In the genomic region with DNA sequence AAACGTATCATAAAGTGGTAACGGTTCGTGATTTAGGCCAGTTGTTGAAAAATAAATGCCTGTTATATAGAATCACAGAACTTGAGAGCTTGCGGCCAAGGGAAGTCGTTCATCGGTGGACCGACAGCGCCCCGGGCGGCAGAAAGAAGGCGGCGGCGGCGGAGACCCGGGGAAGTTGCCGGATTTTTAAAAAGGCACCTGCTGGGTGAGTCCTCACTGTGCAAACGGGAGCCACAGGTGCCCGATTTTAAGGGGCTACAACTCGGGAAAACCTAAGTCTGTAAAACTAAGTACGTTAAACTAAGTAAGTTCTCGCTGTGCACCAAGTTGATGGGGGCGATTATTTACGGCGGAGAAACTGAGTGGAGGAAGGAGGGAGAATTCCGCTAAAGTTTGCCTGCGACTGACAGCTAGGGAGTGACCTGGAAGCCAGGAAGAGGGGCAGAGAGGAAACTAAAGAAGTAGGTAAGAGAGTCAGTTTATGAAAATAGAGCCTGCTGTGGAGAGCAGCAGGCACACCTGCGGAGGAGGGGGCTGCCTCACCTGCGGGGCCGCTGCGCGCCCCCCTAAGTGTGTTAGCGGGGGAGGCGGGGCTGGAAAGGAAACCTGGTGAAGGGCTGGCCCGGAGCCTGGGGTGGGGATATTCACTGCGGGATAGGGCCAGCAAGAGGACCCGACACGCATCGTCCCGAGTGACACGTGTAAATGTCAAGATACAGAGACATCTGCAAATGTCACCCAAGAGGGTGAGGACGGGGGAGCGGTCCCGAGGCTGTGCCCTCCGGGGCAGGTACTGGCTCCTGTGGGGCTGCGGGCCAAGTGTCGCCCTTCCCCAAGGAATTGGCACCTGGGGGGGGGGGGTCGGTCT, we compare ENCODE assay signal across 1 cellular context.
A peak's percentile ranks its signal among the peaks of the same experiment; 100 is the strongest.
TF ChIP-seq lines count a peak whose summit lies in the region.

No MANE protein-coding gene starts in this region.

TF ChIP-seq in HEK293, 187 proteins besides CTCF, POLR2A, EP300 and RAD21 (continued from another document and continues in another):
- 0 out of 2 replicates have a peak, but pooled peaks have one; percentile 11 for TF ChIP-seq ZFP37 (tag by site-specific recombination; IDR thresholded peaks at IDR 0.05)
- no peak for TF ChIP-seq GLI4 (tag by site-specific recombination; IDR thresholded peaks at IDR 0.05)
- TF ChIP-seq YY2 (tag by site-specific recombination; IDR thresholded peaks at IDR 0.05), result no peak
- TF ChIP-seq HOXC10 (CRISPR knock-in tag; IDR thresholded peaks at IDR 0.05), result no peak
- no peak for TF ChIP-seq ZNF600 (tag by site-specific recombination; IDR thresholded peaks at IDR 0.05)
- no peak for TF ChIP-seq ZNF2 (tag by site-specific recombination; IDR thresholded peaks at IDR 0.05)
- TF ChIP-seq ZNF335 (tag by site-specific recombination; conservative IDR thresholded peaks at IDR 0.05), result peak; percentile 93
- no peak for TF ChIP-seq ZNF394 (tag by site-specific recombination; IDR thresholded peaks at IDR 0.05; ENCODE audit: borderline replicate concordance)
- TF ChIP-seq SCRT2 (tag by site-specific recombination; IDR thresholded peaks at IDR 0.05), result peak; percentile 95
- no peak for TF ChIP-seq ZNF792 (tag by site-specific recombination; IDR thresholded peaks at IDR 0.05)
- TF ChIP-seq IKZF3 (tag by site-specific recombination; IDR thresholded peaks at IDR 0.05), result no peak
- no peak for TF ChIP-seq ZNF621 (tag by site-specific recombination; IDR thresholded peaks at IDR 0.05)
- no peak for TF ChIP-seq ZFP3 (tag by site-specific recombination; IDR thresholded peaks at IDR 0.05; ENCODE audit: low read depth)
- TF ChIP-seq ZNF341 (tag by site-specific recombination; IDR thresholded peaks at IDR 0.05; ENCODE audit: low read depth), result no peak
- no peak for TF ChIP-seq HOXA7 (CRISPR knock-in tag; IDR thresholded peaks at IDR 0.05; ENCODE audit: borderline replicate concordance)
- TF ChIP-seq ZSCAN30 (tag by site-specific recombination; IDR thresholded peaks at IDR 0.05), result peak; percentile 51
- no peak for TF ChIP-seq ZNF776 (tag by site-specific recombination; IDR thresholded peaks at IDR 0.05; ENCODE audit: borderline replicate concordance)
- no peak for TF ChIP-seq ZBTB1 (tag by site-specific recombination; IDR thresholded peaks at IDR 0.05)
- no peak for TF ChIP-seq ZNF24 (tag by site-specific recombination; IDR thresholded peaks at IDR 0.05)
- TF ChIP-seq ZNF391 (tag by site-specific recombination; IDR thresholded peaks at IDR 0.05; ENCODE audit: borderline replicate concordance, low read depth), result no peak
- no peak for TF ChIP-seq ZNF670 (tag by site-specific recombination; IDR thresholded peaks at IDR 0.05; ENCODE audit: low read depth)
- TF ChIP-seq KLF7 (tag by site-specific recombination; IDR thresholded peaks at IDR 0.05; ENCODE audit: borderline replicate concordance), result no peak
- no peak for TF ChIP-seq ZNF132 (tag by site-specific recombination; IDR thresholded peaks at IDR 0.05; ENCODE audit: borderline replicate concordance)
- no peak for TF ChIP-seq ZNF354C (tag by site-specific recombination; IDR thresholded peaks at IDR 0.05; ENCODE audit: borderline replicate concordance, low read depth)
- no peak for TF ChIP-seq ZNF223 (tag by site-specific recombination; IDR thresholded peaks at IDR 0.05)
- TF ChIP-seq ZNF169 (tag by site-specific recombination; IDR thresholded peaks at IDR 0.05), result no peak
- no peak for TF ChIP-seq ZNF830 (tag by site-specific recombination; IDR thresholded peaks at IDR 0.05; ENCODE audit: low read depth)
- TF ChIP-seq ZNF654 (tag by site-specific recombination; IDR thresholded peaks at IDR 0.05; ENCODE audit: low read depth), result peak; percentile 9; the same call in 1 of the 2 replicates
- TF ChIP-seq, protein P1, sequence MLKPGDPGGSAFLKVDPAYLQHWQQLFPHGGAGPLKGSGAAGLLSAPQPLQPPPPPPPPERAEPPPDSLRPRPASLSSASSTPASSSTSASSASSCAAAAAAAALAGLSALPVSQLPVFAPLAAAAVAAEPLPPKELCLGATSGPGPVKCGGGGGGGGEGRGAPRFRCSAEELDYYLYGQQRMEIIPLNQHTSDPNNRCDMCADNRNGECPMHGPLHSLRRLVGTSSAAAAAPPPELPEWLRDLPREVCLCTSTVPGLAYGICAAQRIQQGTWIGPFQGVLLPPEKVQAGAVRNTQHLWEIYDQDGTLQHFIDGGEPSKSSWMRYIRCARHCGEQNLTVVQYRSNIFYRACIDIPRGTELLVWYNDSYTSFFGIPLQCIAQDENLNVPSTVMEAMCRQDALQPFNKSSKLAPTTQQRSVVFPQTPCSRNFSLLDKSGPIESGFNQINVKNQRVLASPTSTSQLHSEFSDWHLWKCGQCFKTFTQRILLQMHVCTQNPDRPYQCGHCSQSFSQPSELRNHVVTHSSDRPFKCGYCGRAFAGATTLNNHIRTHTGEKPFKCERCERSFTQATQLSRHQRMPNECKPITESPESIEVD (tag by site-specific recombination; IDR thresholded peaks at IDR 0.05), result no peak
- no peak for TF ChIP-seq REPIN1 (tag by site-specific recombination; IDR thresholded peaks at IDR 0.05; ENCODE audit: low read depth)
- TF ChIP-seq ZNF530 (tag by site-specific recombination; IDR thresholded peaks at IDR 0.05; ENCODE audit: low read depth), result no peak
- no peak for TF ChIP-seq SALL2 (tag by site-specific recombination; IDR thresholded peaks at IDR 0.05; ENCODE audit: borderline replicate concordance)
- TF ChIP-seq ZBTB7A (tag by site-specific recombination; IDR thresholded peaks at IDR 0.05; ENCODE audit: low read depth), result no peak
- TF ChIP-seq ZNF155 (tag by site-specific recombination; IDR thresholded peaks at IDR 0.05), result no peak
- TF ChIP-seq ZBTB21 (tag by site-specific recombination; IDR thresholded peaks at IDR 0.05), result no peak
- TF ChIP-seq ZNF843 (tag by site-specific recombination; IDR thresholded peaks at IDR 0.05), result no peak
- TF ChIP-seq, protein P2, sequence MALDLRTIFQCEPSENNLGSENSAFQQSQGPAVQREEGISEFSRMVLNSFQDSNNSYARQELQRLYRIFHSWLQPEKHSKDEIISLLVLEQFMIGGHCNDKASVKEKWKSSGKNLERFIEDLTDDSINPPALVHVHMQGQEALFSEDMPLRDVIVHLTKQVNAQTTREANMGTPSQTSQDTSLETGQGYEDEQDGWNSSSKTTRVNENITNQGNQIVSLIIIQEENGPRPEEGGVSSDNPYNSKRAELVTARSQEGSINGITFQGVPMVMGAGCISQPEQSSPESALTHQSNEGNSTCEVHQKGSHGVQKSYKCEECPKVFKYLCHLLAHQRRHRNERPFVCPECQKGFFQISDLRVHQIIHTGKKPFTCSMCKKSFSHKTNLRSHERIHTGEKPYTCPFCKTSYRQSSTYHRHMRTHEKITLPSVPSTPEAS (tag by site-specific recombination; IDR thresholded peaks at IDR 0.05), result no peak
- TF ChIP-seq, protein P3, sequence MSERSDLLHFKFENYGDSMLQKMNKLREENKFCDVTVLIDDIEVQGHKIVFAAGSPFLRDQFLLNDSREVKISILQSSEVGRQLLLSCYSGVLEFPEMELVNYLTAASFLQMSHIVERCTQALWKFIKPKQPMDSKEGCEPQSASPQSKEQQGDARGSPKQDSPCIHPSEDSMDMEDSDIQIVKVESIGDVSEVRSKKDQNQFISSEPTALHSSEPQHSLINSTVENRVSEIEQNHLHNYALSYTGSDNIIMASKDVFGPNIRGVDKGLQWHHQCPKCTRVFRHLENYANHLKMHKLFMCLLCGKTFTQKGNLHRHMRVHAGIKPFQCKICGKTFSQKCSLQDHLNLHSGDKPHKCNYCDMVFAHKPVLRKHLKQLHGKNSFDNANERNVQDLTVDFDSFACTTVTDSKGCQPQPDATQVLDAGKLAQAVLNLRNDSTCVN (tag by site-specific recombination; optimal IDR thresholded peaks at IDR 0.05), result peak; percentile 55
- TF ChIP-seq, protein P4, sequence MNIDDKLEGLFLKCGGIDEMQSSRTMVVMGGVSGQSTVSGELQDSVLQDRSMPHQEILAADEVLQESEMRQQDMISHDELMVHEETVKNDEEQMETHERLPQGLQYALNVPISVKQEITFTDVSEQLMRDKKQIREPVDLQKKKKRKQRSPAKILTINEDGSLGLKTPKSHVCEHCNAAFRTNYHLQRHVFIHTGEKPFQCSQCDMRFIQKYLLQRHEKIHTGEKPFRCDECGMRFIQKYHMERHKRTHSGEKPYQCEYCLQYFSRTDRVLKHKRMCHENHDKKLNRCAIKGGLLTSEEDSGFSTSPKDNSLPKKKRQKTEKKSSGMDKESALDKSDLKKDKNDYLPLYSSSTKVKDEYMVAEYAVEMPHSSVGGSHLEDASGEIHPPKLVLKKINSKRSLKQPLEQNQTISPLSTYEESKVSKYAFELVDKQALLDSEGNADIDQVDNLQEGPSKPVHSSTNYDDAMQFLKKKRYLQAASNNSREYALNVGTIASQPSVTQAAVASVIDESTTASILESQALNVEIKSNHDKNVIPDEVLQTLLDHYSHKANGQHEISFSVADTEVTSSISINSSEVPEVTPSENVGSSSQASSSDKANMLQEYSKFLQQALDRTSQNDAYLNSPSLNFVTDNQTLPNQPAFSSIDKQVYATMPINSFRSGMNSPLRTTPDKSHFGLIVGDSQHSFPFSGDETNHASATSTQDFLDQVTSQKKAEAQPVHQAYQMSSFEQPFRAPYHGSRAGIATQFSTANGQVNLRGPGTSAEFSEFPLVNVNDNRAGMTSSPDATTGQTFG (tag by site-specific recombination; IDR thresholded peaks at IDR 0.05; ENCODE audit: borderline replicate concordance), result no peak
- no peak for TF ChIP-seq ZNF623 (tag by site-specific recombination; IDR thresholded peaks at IDR 0.05)
- TF ChIP-seq ZNF785 (tag by site-specific recombination; IDR thresholded peaks at IDR 0.05), result no peak
- TF ChIP-seq ZNF274 (IDR thresholded peaks at IDR 0.05; ENCODE audit: low read length), result no peak
- TF ChIP-seq ZNF274 (tag by site-specific recombination; IDR thresholded peaks at IDR 0.05; ENCODE audit: borderline replicate concordance), result no peak
- 0 out of 2 replicates have a peak, but pooled peaks have one; percentile 43 for TF ChIP-seq ZNF660 (tag by site-specific recombination; IDR thresholded peaks at IDR 0.05)
- TF ChIP-seq, protein P5, sequence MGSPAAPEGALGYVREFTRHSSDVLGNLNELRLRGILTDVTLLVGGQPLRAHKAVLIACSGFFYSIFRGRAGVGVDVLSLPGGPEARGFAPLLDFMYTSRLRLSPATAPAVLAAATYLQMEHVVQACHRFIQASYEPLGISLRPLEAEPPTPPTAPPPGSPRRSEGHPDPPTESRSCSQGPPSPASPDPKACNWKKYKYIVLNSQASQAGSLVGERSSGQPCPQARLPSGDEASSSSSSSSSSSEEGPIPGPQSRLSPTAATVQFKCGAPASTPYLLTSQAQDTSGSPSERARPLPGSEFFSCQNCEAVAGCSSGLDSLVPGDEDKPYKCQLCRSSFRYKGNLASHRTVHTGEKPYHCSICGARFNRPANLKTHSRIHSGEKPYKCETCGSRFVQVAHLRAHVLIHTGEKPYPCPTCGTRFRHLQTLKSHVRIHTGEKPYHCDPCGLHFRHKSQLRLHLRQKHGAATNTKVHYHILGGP (tag by site-specific recombination; IDR thresholded peaks at IDR 0.05), result no peak
- no peak for TF ChIP-seq KLF1 (tag by site-specific recombination; IDR thresholded peaks at IDR 0.05)
- no peak for TF ChIP-seq ZNF544 (tag by site-specific recombination; IDR thresholded peaks at IDR 0.05)
- no peak for TF ChIP-seq MZF1 (tag by site-specific recombination; IDR thresholded peaks at IDR 0.05; ENCODE audit: borderline replicate concordance)
- TF ChIP-seq, protein P6, sequence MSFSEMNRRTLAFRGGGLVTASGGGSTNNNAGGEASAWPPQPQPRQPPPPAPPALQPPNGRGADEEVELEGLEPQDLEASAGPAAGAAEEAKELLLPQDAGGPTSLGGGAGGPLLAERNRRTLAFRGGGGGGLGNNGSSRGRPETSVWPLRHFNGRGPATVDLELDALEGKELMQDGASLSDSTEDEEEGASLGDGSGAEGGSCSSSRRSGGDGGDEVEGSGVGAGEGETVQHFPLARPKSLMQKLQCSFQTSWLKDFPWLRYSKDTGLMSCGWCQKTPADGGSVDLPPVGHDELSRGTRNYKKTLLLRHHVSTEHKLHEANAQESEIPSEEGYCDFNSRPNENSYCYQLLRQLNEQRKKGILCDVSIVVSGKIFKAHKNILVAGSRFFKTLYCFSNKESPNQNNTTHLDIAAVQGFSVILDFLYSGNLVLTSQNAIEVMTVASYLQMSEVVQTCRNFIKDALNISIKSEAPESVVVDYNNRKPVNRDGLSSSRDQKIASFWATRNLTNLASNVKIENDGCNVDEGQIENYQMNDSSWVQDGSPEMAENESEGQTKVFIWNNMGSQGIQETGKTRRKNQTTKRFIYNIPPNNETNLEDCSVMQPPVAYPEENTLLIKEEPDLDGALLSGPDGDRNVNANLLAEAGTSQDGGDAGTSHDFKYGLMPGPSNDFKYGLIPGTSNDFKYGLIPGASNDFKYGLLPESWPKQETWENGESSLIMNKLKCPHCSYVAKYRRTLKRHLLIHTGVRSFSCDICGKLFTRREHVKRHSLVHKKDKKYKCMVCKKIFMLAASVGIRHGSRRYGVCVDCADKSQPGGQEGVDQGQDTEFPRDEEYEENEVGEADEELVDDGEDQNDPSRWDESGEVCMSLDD (tag by site-specific recombination; IDR thresholded peaks at IDR 0.05), result no peak
- no peak for TF ChIP-seq ZNF404 (tag by site-specific recombination; IDR thresholded peaks at IDR 0.05)
- no peak for TF ChIP-seq GLI2 (tag by site-specific recombination; IDR thresholded peaks at IDR 0.05; ENCODE audit: borderline replicate concordance, low read depth)
- peak; percentile 63; the same call in 1 of the 2 replicates for TF ChIP-seq ZNF777 (tag by site-specific recombination; IDR thresholded peaks at IDR 0.05; ENCODE audit: borderline replicate concordance)
- TF ChIP-seq, protein P7, sequence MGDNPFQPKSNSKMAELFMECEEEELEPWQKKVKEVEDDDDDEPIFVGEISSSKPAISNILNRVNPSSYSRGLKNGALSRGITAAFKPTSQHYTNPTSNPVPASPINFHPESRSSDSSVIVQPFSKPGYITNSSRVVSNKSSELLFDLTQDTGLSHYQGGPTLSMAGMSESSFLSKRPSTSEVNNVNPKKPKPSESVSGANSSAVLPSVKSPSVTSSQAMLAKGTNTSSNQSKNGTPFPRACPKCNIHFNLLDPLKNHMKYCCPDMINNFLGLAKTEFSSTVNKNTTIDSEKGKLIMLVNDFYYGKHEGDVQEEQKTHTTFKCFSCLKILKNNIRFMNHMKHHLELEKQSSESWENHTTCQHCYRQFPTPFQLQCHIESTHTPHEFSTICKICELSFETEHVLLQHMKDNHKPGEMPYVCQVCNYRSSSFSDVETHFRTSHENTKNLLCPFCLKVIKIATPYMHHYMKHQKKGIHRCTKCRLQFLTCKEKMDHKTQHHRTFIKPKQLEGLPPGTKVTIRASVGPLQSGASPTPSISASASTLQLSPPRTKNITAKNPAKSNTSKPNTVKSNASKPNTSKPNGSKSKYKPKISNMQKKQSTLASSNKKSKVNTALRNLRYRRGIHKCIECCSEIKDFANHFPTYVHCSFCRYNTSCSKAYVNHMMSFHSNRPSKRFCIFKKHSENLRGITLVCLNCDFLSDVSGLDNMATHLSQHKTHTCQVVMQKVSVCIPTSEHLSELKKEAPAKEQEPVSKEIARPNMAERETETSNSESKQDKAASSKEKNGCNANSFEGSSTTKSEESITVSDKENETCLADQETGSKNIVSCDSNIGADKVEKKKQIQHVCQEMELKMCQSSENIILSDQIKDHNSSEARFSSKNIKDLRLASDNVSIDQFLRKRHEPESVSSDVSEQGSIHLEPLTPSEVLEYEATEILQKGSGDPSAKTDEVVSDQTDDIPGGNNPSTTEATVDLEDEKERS (tag by site-specific recombination; IDR thresholded peaks at IDR 0.05), result no peak
- no peak for TF ChIP-seq ZNF266 (tag by site-specific recombination; IDR thresholded peaks at IDR 0.05; ENCODE audit: low read depth)
- TF ChIP-seq ZNF658 (tag by site-specific recombination; IDR thresholded peaks at IDR 0.05), result no peak
- no peak for TF ChIP-seq KLF8 (tag by site-specific recombination; IDR thresholded peaks at IDR 0.05)
- no peak for TF ChIP-seq TCF7L2 (IDR thresholded peaks at IDR 0.05; ENCODE audit: borderline replicate concordance, low read depth, low read length)
